2 cellular contexts compared by ENCODE assay signal in the genomic region with DNA sequence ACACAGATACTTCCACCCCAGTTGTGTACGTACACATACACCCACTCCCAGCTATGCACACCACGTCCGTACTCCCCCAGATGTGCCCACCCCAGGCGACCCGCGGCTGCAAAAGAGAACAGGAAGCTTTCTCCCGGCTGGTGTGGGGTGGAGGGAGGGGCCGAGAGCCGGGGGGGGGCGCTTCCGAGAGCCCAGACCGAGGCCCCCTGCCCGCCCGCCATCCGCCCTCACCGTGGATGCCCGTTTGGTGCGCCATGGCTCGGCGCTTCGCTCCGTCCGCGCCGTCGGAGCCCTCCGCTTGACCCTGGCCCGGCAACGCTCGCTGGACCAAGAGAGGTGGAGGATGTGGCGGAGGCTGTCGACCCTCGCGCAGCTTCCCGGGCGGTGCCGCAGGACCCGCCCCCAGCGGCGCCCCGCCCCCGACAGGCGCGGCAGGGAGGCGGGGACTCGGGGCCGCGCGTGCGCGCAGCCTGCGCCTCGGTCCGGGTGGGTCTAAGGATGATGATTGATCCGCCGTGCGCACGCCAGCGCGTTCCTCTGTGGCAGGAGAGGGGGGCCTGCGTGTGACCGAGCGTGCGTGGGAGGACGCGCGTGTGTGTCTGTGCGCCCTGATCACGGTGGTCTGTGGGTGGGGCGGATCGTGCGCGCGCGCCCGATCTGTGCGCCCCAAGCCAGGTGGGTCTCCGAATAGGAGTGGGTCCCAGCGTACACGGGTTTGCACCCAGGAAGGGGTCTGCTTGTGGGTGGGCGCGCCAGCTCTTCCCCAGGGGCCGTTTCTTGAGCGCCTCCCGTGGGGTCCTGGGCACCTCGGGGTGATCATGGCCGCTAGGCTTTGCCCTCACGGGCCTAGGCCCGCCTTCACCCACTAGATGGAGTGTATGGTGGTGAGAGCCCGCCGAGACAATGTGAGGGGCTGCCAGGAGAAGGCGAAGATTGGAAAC.
TF ChIP-seq lines count a peak whose summit lies in the region.

TWF2 (minus strand) TSS at position 398 of the 941 bp plus-strand sequence; CDS start at position 256, 142 bp downstream.

TF ChIP-seq in HEK293, 187 proteins besides CTCF, POLR2A, EP300 and RAD21 (continued from another document and continues in another):
- TF ChIP-seq, protein P1, sequence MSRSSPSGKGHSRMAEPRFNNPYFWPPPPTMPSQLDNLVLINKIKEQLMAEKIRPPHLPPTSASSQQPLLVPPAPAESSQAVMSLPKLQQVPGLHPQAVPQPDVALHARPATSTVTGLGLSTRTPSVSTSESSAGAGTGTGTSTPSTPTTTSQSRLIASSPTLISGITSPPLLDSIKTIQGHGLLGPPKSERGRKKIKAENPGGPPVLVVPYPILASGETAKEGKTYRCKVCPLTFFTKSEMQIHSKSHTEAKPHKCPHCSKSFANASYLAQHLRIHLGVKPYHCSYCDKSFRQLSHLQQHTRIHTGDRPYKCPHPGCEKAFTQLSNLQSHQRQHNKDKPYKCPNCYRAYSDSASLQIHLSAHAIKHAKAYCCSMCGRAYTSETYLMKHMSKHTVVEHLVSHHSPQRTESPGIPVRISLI (tag by site-specific recombination; IDR thresholded peaks at IDR 0.05) = no peak
- TF ChIP-seq, protein P2, sequence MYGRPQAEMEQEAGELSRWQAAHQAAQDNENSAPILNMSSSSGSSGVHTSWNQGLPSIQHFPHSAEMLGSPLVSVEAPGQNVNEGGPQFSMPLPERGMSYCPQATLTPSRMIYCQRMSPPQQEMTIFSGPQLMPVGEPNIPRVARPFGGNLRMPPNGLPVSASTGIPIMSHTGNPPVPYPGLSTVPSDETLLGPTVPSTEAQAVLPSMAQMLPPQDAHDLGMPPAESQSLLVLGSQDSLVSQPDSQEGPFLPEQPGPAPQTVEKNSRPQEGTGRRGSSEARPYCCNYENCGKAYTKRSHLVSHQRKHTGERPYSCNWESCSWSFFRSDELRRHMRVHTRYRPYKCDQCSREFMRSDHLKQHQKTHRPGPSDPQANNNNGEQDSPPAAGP (tag by site-specific recombination; IDR thresholded peaks at IDR 0.05) = no peak
- TF ChIP-seq KLF9 (tag by site-specific recombination; IDR thresholded peaks at IDR 0.05; ENCODE audit: low read depth) = peak; percentile 69; the same call in 1 of the 2 replicates
- no peak for TF ChIP-seq ZNF747 (tag by site-specific recombination; IDR thresholded peaks at IDR 0.05)
- TF ChIP-seq, protein P3, sequence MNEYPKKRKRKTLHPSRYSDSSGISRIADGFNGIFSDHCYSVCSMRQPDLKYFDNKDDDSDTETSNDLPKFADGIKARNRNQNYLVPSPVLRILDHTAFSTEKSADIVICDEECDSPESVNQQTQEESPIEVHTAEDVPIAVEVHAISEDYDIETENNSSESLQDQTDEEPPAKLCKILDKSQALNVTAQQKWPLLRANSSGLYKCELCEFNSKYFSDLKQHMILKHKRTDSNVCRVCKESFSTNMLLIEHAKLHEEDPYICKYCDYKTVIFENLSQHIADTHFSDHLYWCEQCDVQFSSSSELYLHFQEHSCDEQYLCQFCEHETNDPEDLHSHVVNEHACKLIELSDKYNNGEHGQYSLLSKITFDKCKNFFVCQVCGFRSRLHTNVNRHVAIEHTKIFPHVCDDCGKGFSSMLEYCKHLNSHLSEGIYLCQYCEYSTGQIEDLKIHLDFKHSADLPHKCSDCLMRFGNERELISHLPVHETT (tag by site-specific recombination; IDR thresholded peaks at IDR 0.05) = no peak
- no peak for TF ChIP-seq ZNF664 (tag by site-specific recombination; IDR thresholded peaks at IDR 0.05)
- no peak for TF ChIP-seq ZNF518A (tag by site-specific recombination; conservative IDR thresholded peaks at IDR 0.05; ENCODE audit: low read depth)
- TF ChIP-seq GLI4 (tag by site-specific recombination; IDR thresholded peaks at IDR 0.05) = no peak
- TF ChIP-seq ZNF341 (tag by site-specific recombination; IDR thresholded peaks at IDR 0.05; ENCODE audit: low read depth) = peak; percentile 45; the same call in 1 of the 2 replicates

TF ChIP-seq in K562, 482 proteins besides CTCF, POLR2A, EP300 and RAD21 (continued from another document and continues in another):
- no peak for TF ChIP-seq MLLT1 (IDR thresholded peaks at IDR 0.05)
- TF ChIP-seq, protein P4, sequence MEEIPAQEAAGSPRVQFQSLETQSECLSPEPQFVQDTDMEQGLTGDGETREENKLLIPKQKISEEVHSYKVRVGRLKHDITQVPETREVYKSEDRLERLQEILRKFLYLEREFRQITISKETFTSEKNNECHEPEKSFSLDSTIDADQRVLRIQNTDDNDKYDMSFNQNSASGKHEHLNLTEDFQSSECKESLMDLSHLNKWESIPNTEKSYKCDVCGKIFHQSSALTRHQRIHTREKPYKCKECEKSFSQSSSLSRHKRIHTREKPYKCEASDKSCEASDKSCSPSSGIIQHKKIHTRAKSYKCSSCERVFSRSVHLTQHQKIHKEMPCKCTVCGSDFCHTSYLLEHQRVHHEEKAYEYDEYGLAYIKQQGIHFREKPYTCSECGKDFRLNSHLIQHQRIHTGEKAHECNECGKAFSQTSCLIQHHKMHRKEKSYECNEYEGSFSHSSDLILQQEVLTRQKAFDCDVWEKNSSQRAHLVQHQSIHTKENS (CRISPR knock-in tag; IDR thresholded peaks at IDR 0.05) = no peak
- peak; percentile 15; the same call in 1 of the 2 replicates for TF ChIP-seq JUND (IDR thresholded peaks at IDR 0.05; ENCODE audit: borderline replicate concordance, low read depth, low read length)
- TF ChIP-seq JUND (tag; IDR thresholded peaks at IDR 0.05; ENCODE audit: borderline replicate concordance, low read depth, low read length) = no peak
- no peak for TF ChIP-seq ZNF785 (CRISPR knock-in tag; IDR thresholded peaks at IDR 0.05)
- TF ChIP-seq, protein P5, sequence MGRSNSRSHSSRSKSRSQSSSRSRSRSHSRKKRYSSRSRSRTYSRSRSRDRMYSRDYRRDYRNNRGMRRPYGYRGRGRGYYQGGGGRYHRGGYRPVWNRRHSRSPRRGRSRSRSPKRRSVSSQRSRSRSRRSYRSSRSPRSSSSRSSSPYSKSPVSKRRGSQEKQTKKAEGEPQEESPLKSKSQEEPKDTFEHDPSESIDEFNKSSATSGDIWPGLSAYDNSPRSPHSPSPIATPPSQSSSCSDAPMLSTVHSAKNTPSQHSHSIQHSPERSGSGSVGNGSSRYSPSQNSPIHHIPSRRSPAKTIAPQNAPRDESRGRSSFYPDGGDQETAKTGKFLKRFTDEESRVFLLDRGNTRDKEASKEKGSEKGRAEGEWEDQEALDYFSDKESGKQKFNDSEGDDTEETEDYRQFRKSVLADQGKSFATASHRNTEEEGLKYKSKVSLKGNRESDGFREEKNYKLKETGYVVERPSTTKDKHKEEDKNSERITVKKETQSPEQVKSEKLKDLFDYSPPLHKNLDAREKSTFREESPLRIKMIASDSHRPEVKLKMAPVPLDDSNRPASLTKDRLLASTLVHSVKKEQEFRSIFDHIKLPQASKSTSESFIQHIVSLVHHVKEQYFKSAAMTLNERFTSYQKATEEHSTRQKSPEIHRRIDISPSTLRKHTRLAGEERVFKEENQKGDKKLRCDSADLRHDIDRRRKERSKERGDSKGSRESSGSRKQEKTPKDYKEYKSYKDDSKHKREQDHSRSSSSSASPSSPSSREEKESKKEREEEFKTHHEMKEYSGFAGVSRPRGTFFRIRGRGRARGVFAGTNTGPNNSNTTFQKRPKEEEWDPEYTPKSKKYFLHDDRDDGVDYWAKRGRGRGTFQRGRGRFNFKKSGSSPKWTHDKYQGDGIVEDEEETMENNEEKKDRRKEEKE (IDR thresholded peaks at IDR 0.05; ENCODE audit: borderline replicate concordance in 1 of 2, control insufficient read depth in 1 of 2, low read depth in 2 of 2, low read length in 1 of 2) = no peak
- TF ChIP-seq DMBX1 (CRISPR knock-in tag; IDR thresholded peaks at IDR 0.05; ENCODE audit: borderline replicate concordance) = no peak
- TF ChIP-seq GABPB1 (CRISPR knock-in tag; IDR thresholded peaks at IDR 0.05) = 0 out of 2 replicates have a peak, but pooled peaks have one; percentile 24
- no peak for TF ChIP-seq CBX8 (IDR thresholded peaks at IDR 0.05; ENCODE audit: borderline replicate concordance, extremely low read depth, low read depth, low read length, poor library complexity, severe bottlenecking)
- no peak for TF ChIP-seq CHAMP1 (IDR thresholded peaks at IDR 0.05)
- no peak for TF ChIP-seq PCBP1 (IDR thresholded peaks at IDR 0.05; ENCODE audit: low read depth, low read length, poor library complexity, severe bottlenecking)
- TF ChIP-seq TAF15 (IDR thresholded peaks at IDR 0.05; ENCODE audit: low read depth, low read length) = no peak
- TF ChIP-seq ZNF695 (CRISPR knock-in tag; IDR thresholded peaks at IDR 0.05) = no peak
- TF ChIP-seq ZNF384 (IDR thresholded peaks at IDR 0.05; ENCODE audit: low read depth, low read length) = no peak
- TF ChIP-seq SREBF2 (CRISPR knock-in tag; IDR thresholded peaks at IDR 0.05) = no peak
- TF ChIP-seq, protein P6, sequence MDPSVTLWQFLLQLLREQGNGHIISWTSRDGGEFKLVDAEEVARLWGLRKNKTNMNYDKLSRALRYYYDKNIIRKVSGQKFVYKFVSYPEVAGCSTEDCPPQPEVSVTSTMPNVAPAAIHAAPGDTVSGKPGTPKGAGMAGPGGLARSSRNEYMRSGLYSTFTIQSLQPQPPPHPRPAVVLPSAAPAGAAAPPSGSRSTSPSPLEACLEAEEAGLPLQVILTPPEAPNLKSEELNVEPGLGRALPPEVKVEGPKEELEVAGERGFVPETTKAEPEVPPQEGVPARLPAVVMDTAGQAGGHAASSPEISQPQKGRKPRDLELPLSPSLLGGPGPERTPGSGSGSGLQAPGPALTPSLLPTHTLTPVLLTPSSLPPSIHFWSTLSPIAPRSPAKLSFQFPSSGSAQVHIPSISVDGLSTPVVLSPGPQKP (CRISPR knock-in tag; IDR thresholded peaks at IDR 0.05) = no peak
- no peak for TF ChIP-seq MLX (CRISPR knock-in tag; conservative IDR thresholded peaks at IDR 0.05)
- TF ChIP-seq IRF2 (CRISPR knock-in tag; IDR thresholded peaks at IDR 0.05) = no peak
- no peak for TF ChIP-seq ESRRA (IDR thresholded peaks at IDR 0.05; ENCODE audit: borderline replicate concordance, low read depth)
- no peak for TF ChIP-seq TCF3 (CRISPR knock-in tag; IDR thresholded peaks at IDR 0.05)
- no peak for TF ChIP-seq SREBF1 (IDR thresholded peaks at IDR 0.05; ENCODE audit: borderline replicate concordance, low read depth, low read length)
- TF ChIP-seq AFF1 (IDR thresholded peaks at IDR 0.05; ENCODE audit: low read depth in 1 of 2, partially characterized antibody in 2 of 2) = no peak
- no peak for TF ChIP-seq KLF1 (tag; IDR thresholded peaks at IDR 0.05)
- TF ChIP-seq SMC3 (conservative IDR thresholded peaks at IDR 0.05; ENCODE audit: insufficient read depth, low read depth, low read length) = no peak
- TF ChIP-seq SOX6 (IDR thresholded peaks at IDR 0.05) = no peak
